In the genomic region with DNA sequence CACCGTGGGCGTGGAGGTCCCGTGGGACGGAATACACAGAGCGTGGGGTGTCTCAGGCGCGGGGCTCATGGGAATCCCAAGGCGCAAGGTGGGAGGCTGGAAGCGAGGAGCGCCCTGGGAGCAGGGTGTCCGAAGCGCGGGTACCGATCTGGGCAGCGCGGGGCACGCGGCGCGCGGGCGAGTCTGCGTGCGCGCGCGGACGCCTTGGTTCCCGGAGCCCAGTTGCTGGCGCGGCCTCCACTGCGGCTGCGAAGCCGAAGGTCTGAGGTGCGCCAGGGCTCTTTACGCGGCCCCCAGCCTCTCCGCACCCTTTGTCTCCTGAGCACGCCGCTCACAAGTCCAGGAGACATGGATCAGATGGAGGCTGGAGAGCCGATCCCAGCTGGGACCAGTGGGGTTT, we compare ENCODE assay signal across 8 cellular contexts.
A peak's percentile ranks its signal among the peaks of the same experiment; 100 is the strongest.
DNase-seq lines count a peak whose midpoint lies in the region; ATAC-seq and TF ChIP-seq lines count a peak whose summit lies in the region.
"Not testable (repeated sequence)": the region's sequence is repeated elsewhere in the genome, so short reads cannot be mapped to it uniquely, and the experiment has no call there.

No MANE protein-coding gene starts in this region.

- H3K27me3 ChIP-seq in BLaER1, result peaks cover 18% of the 10 kb centered on the region

- H3K4me1 ChIP-seq in BLaER1, result peaks cover 32% of the 10 kb centered on the region

- DNase-seq in DMS79 treated with DMSO at 0.1 percent for 48 hours (lab: John Stamatoyannopoulos, UW), result peak; percentile 5
- peak; percentile 11 for DNase-seq in NCI-H1105 treated with DMSO at 0.1 percent for 48 hours (lab: John Stamatoyannopoulos, UW)
- not testable (repeated sequence) for DNase-seq in WTC11 (ENCODE audit: low spot score); natural killer cell; stimulated activated naive CD8-positive, alpha-beta T cell treated with anti-CD3 and anti-CD28 coated beads, Interleukin-15, amount 100 ng/mL, for 72 hours
- peak; percentile 26 for DNase-seq in Right ventricle myocardium superior

- H3K9me3 Mint-ChIP-seq in WTC11; brain; natural killer cell; stimulated activated naive CD8-positive, alpha-beta T cell treated with anti-CD3 and anti-CD28 coated beads, Interleukin-15, amount 100 ng/mL, for 72 hours: not testable (repeated sequence)

- peak overlapping the region; percentile 89 for H3K4me3 ChIP-seq in BLaER1

- intact Hi-C loops in Right ventricle myocardium superior (cut with DNase I); natural killer cell (cut with micrococcal nuclease): not testable (repeated sequence)

- POLR2A ChIA-PET in WTC11 (lab: Charles Lee), result not testable (repeated sequence)

- H4K20me1 ChIP-seq in BLaER1, result not testable (repeated sequence)

- not testable (repeated sequence) for H3K36me3 Mint-ChIP-seq in WTC11, brain, natural killer cell

- ATAC-seq in WTC11; Right ventricle myocardium superior (ENCODE audit: poor library complexity); natural killer cell; stimulated activated naive CD8-positive, alpha-beta T cell treated with anti-CD3 and anti-CD28 coated beads, Interleukin-15, amount 100 ng/mL, for 72 hours: not testable (repeated sequence)

- not testable (repeated sequence) for H3K27ac Mint-ChIP-seq in WTC11; natural killer cell; stimulated activated naive CD8-positive, alpha-beta T cell treated with anti-CD3 and anti-CD28 coated beads, Interleukin-15, amount 100 ng/mL, for 72 hours
- H3K27ac Mint-ChIP-seq in brain, result peak overlapping the region in 3 of 5 experiments; percentile 63 to 71 (median 63)

- peak overlapping the region; percentile 96 for H3K4me2 ChIP-seq in BLaER1

- H3K9ac ChIP-seq in BLaER1, result peak overlapping the region; percentile 45; the same call in 1 of the 2 replicates

- not testable (repeated sequence) for TF ChIP-seq CTCF in WTC11 (IDR thresholded peaks at IDR 0.05); brain (conservative IDR thresholded peaks at IDR 0.05); natural killer cell (IDR thresholded peaks at IDR 0.05)

- not testable (repeated sequence) for H3K36me3 ChIP-seq in BLaER1

- H3K27ac ChIP-seq in BLaER1, result peak overlapping the region; percentile 49; the same call in 1 of the 2 replicates

- CTCF ChIA-PET in WTC11 (lab: Charles Lee), result not testable (repeated sequence)

- H3K27me3 Mint-ChIP-seq in WTC11 (ENCODE audit: low read depth), result not testable (repeated sequence)
- H3K27me3 Mint-ChIP-seq in brain (peaks cover 19% of the 10 kb centered on the region), natural killer cell (ENCODE audit: low read depth in 2 of 2) (peaks cover 8 to 11% of the 10 kb centered on the region in 2 donors)
- H3K27me3 Mint-ChIP-seq in stimulated activated naive CD8-positive, alpha-beta T cell treated with anti-CD3 and anti-CD28 coated beads, Interleukin-15, amount 100 ng/mL, for 72 hours, result peaks cover 73% of the 10 kb centered on the region

- not testable (repeated sequence) for H3K9me3 ChIP-seq in BLaER1

- H3K4me1 Mint-ChIP-seq in WTC11, result peaks cover 29% of the 10 kb centered on the region
- peaks cover 31% of the 10 kb centered on the region for H3K4me1 Mint-ChIP-seq in brain
- peaks cover 29 to 43% of the 10 kb centered on the region in 2 donors for H3K4me1 Mint-ChIP-seq in natural killer cell
- H3K4me1 Mint-ChIP-seq in stimulated activated naive CD8-positive, alpha-beta T cell treated with anti-CD3 and anti-CD28 coated beads, Interleukin-15, amount 100 ng/mL, for 72 hours, result peaks cover 41% of the 10 kb centered on the region

- H3K4me3 Mint-ChIP-seq in WTC11, result peak overlapping the region; percentile 97
- H3K4me3 Mint-ChIP-seq in brain, result peak overlapping the region in 4 of 5 experiments; percentile 22 to 61 (median 42)
- peak overlapping the region; percentile 77 for H3K4me3 Mint-ChIP-seq in natural killer cell
- peak overlapping the region; percentile 49 to 54 for H3K4me3 Mint-ChIP-seq in stimulated activated naive CD8-positive, alpha-beta T cell treated with anti-CD3 and anti-CD28 coated beads, Interleukin-15, amount 100 ng/mL, for 72 hours

Comparison
In these comparisons a context has a peak if more than half of its experiments do, and no peak if none do; other contexts are left out.
1. H3K4me3 Mint-ChIP-seq: peak in every context shown above with its lines; median percentile 97 in WTC11; 77 in natural killer cell; 52 in stimulated activated naive CD8-positive, alpha-beta T cell treated with anti-CD3 and anti-CD28 coated beads, Interleukin-15, amount 100 ng/mL, for 72 hours; 42 in brain.